ENCODE assay signal across 1 cellular context in the genomic region with DNA sequence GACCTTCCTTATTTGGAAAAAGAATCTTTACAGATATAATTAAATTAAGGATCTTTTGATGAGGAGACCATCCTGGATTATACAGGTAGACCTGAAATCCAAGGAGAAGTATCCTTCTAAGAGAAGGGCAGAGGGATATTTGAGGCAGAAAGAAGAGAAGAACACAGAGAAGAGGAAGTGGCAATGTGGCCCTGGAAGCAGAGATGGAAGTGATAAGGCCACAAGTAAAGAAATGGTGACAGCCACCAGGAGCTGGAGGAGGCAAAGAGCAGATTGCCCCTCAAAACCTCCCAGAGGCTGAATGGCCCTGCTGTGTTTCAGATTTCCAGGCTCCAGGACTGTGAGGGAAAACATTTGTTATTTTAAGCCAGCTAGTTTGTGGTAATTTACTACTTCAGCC.
TF ChIP-seq lines count a peak whose summit lies in the region.

No MANE protein-coding gene starts in this region.

TF ChIP-seq in IMR-90, 13 proteins besides CTCF, POLR2A, EP300 and RAD21 (continued from another document):
- TF ChIP-seq SMC3 (IDR thresholded peaks at IDR 0.05; ENCODE audit: low read depth, low read length) (no peak), CHD1 (IDR thresholded peaks at IDR 0.05; ENCODE audit: low read depth, low read length) (no peak), FOS (IDR thresholded peaks at IDR 0.05; ENCODE audit: low read depth, low read length) (no peak), ELK1 (IDR thresholded peaks at IDR 0.05; ENCODE audit: borderline replicate concordance, low read depth, low read length) (no peak), MAFK (IDR thresholded peaks at IDR 0.05; ENCODE audit: low read depth, low read length) (no peak)
- TF ChIP-seq, protein P1, sequence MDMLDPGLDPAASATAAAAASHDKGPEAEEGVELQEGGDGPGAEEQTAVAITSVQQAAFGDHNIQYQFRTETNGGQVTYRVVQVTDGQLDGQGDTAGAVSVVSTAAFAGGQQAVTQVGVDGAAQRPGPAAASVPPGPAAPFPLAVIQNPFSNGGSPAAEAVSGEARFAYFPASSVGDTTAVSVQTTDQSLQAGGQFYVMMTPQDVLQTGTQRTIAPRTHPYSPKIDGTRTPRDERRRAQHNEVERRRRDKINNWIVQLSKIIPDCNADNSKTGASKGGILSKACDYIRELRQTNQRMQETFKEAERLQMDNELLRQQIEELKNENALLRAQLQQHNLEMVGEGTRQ (IDR thresholded peaks at IDR 0.05; ENCODE audit: low read depth, low read length): no peak
TF ChIP-seq in IMR-90: peak in this region for 0.
